ENCODE assay signal across 10 cellular contexts in genomic region chr15:57865294-57865693, GRCh38.
DNase-seq lines count a peak whose midpoint lies in the region; ATAC-seq and TF ChIP-seq lines count a peak whose summit lies in the region.
"Had no signal": no experiment of that assay in that cellular context is flagged by ENCODE, and none has a peak within 500 bp of the region (broad histone marks: within the 10 kb centered on the region; RNA-seq: fewer than 3 reads in every experiment).

No MANE protein-coding gene starts in this region.

- no peaks in the 10 kb centered on the region for H3K4me1 ChIP-seq in MM.1S (ENCODE audit: low read length)
- no peaks in the 10 kb centered on the region for H3K4me1 ChIP-seq in neural progenitor cell

- H3K27ac ChIP-seq in MM.1S (ENCODE audit: low read length) (no peak overlapping the region), neural progenitor cell (no peak overlapping the region)

- H3K9me3 Mint-ChIP-seq in endothelial cell (ENCODE audit: unreplicated experiment): no peaks in the 10 kb centered on the region
- H3K9me3 Mint-ChIP-seq in neural progenitor cell: no peaks in the 10 kb centered on the region
- no peaks in the 10 kb centered on the region for H3K9me3 Mint-ChIP-seq in activated CD4-positive, alpha-beta T cell treated with anti-CD3 and anti-CD28 coated beads, Interleukin-2, amount 10 ng/mL, durations not matched to agents 24 days and 14 days
- H3K9me3 Mint-ChIP-seq: T-helper 2 cell treated with Interferon-gamma antibody and Interleukin-4, amounts not matched to agents 5 μg/mL and 100 μg/mL, for 36 hours had no signal

- H3K4me3 Mint-ChIP-seq in endothelial cell (ENCODE audit: unreplicated experiment) (no peak overlapping the region), neural progenitor cell (no peak overlapping the region)
- no peak overlapping the region for H3K4me3 Mint-ChIP-seq in activated CD4-positive, alpha-beta T cell treated with anti-CD3 and anti-CD28 coated beads, Interleukin-2, amount 10 ng/mL, durations not matched to agents 24 days and 14 days
- H3K4me3 Mint-ChIP-seq: T-helper 2 cell treated with Interferon-gamma antibody and Interleukin-4, amounts not matched to agents 5 μg/mL and 100 μg/mL, for 36 hours had no signal

- H3K9me3 ChIP-seq in MM.1S (replicated peaks; ENCODE audit: insufficient read depth, low read length): no peaks in the 10 kb centered on the region
- no peaks in the 10 kb centered on the region for H3K9me3 ChIP-seq in neural progenitor cell (ENCODE audit: low read depth)

- intact Hi-C loops in activated CD4-positive, alpha-beta T cell treated with anti-CD3 and anti-CD28 coated beads, Interleukin-2, amount 10 ng/mL, durations not matched to agents 24 days and 14 days (cut with micrococcal nuclease): loop anchor here (2.0 to 5.0 kb wide), 2 partner anchors 206 to 1662 kb away; no protein-coding TSS in a partner anchor

- H3K4me2 ChIP-seq in MM.1S (ENCODE audit: low read depth, low read length) (no peak overlapping the region), neural progenitor cell (no peak overlapping the region)

- H4K20me1 ChIP-seq in MM.1S (ENCODE audit: insufficient read depth, low read length) (no peaks in the 10 kb centered on the region), neural progenitor cell (ENCODE audit: low read depth) (no peaks in the 10 kb centered on the region)

- no peak overlapping the region for H2AFZ ChIP-seq in MM.1S (ENCODE audit: low read length)
- H2AFZ ChIP-seq in neural progenitor cell (replicated peaks): no peak overlapping the region

- H3K4me1 Mint-ChIP-seq in endothelial cell (ENCODE audit: unreplicated experiment) (no peaks in the 10 kb centered on the region), neural progenitor cell (no peaks in the 10 kb centered on the region)
- H3K4me1 Mint-ChIP-seq in activated CD4-positive, alpha-beta T cell treated with anti-CD3 and anti-CD28 coated beads, Interleukin-2, amount 10 ng/mL, durations not matched to agents 24 days and 14 days: peaks cover 14% of the 10 kb centered on the region

- no peaks in the 10 kb centered on the region for H3K9me2 ChIP-seq in MM.1S (replicated peaks; ENCODE audit: insufficient read depth, low read length)

- H3K4me3 ChIP-seq in MM.1S (ENCODE audit: low read length) (no peak overlapping the region), neural progenitor cell (no peak overlapping the region)

- no peaks in the 10 kb centered on the region for H3K36me3 Mint-ChIP-seq in endothelial cell (ENCODE audit: low read depth, unreplicated experiment)
- no peaks in the 10 kb centered on the region for H3K36me3 Mint-ChIP-seq in neural progenitor cell
- H3K36me3 Mint-ChIP-seq in activated CD4-positive, alpha-beta T cell treated with anti-CD3 and anti-CD28 coated beads, Interleukin-2, amount 10 ng/mL, durations not matched to agents 24 days and 14 days (ENCODE audit: low read depth): no peaks in the 10 kb centered on the region

- peaks cover 2% of the 10 kb centered on the region for H3K27me3 Mint-ChIP-seq in endothelial cell (ENCODE audit: unreplicated experiment)
- no peaks in the 10 kb centered on the region for H3K27me3 Mint-ChIP-seq in neural progenitor cell (ENCODE audit: insufficient read depth, low read depth)
- H3K27me3 Mint-ChIP-seq in activated CD4-positive, alpha-beta T cell treated with anti-CD3 and anti-CD28 coated beads, Interleukin-2, amount 10 ng/mL, durations not matched to agents 24 days and 14 days: peaks cover 42% of the 10 kb centered on the region

- H3K9ac ChIP-seq in MM.1S (ENCODE audit: low read length) (no peak overlapping the region), neural progenitor cell (no peak overlapping the region)

- H3K36me3 ChIP-seq in MM.1S (replicated peaks; ENCODE audit: insufficient read depth, low read length) (no peaks in the 10 kb centered on the region), neural progenitor cell (no peaks in the 10 kb centered on the region)

- DNase-seq in GM10266 (ENCODE audit: extremely low spot score) (no peak), MM.1S (no peak), endothelial cell (ENCODE audit: low spot score) (no peak), neural progenitor cell (ENCODE audit: low spot score) (no peak), GF-D8 (lab: John Stamatoyannopoulos, UW) (no peak), 8988T (no peak)
- DNase-seq in activated CD4-positive, alpha-beta T cell treated with anti-CD3 and anti-CD28 coated beads, Interleukin-2, amount 10 ng/mL, durations not matched to agents 24 days and 14 days: no peak
- DNase-seq: activated T-cell treated with anti-CD3 and anti-CD28 coated beads, Interleukin-2, amount 50 U/mL, for 48 hours had no signal

- no peak for ATAC-seq in HG02623 (IDR thresholded peaks at IDR 0.05; ENCODE audit: unreplicated experiment)

- H3K27me3 ChIP-seq in MM.1S (replicated peaks; ENCODE audit: insufficient read depth, low read length) (no peaks in the 10 kb centered on the region), neural progenitor cell (no peaks in the 10 kb centered on the region)

- TF ChIP-seq CTCF in GM10266 (IDR thresholded peaks at IDR 0.05; ENCODE audit: control insufficient read depth, insufficient read depth, low read depth, missing control alignments) (peak; percentile 37), MM.1S (IDR thresholded peaks at IDR 0.05; ENCODE audit: low read length) (peak; percentile 53), endothelial cell (IDR thresholded peaks at IDR 0.05; ENCODE audit: unreplicated experiment) (peak; percentile 76), neural progenitor cell (IDR thresholded peaks at IDR 0.05) (peak; percentile 51)

- H3K27ac Mint-ChIP-seq in endothelial cell (ENCODE audit: unreplicated experiment) (no peak overlapping the region), neural progenitor cell (no peak overlapping the region)
- no peak overlapping the region for H3K27ac Mint-ChIP-seq in activated CD4-positive, alpha-beta T cell treated with anti-CD3 and anti-CD28 coated beads, Interleukin-2, amount 10 ng/mL, durations not matched to agents 24 days and 14 days
- H3K27ac Mint-ChIP-seq: T-helper 2 cell treated with Interferon-gamma antibody and Interleukin-4, amounts not matched to agents 5 μg/mL and 100 μg/mL, for 36 hours had no signal

- H3K79me2 ChIP-seq in MM.1S (ENCODE audit: low read length): no peaks in the 10 kb centered on the region
- no peaks in the 10 kb centered on the region for H3K79me2 ChIP-seq in neural progenitor cell (ENCODE audit: low read depth)

- H3F3A ChIP-seq in MM.1S (ENCODE audit: insufficient read depth, low read length) (no peaks in the 10 kb centered on the region), neural progenitor cell (ENCODE audit: low read depth) (no peaks in the 10 kb centered on the region)
